8 cellular contexts compared by ENCODE assay signal in genomic region chr1:226111109-226111864, GRCh38. TPM values are rescaled to one million over a fixed set of nuclear protein-coding genes. Genes with fewer than 3 reads are reported as not detected.
A peak's percentile ranks its signal among the peaks of the same experiment; 100 is the strongest.
DNase-seq lines count a peak whose midpoint lies in the region; ATAC-seq and TF ChIP-seq lines count a peak whose summit lies in the region.

No MANE protein-coding gene starts in this region.

- no peak overlapping the region for H3K27ac ChIP-seq in CD8-positive, alpha-beta T cell (ENCODE audit: low read depth, low read length)
- H3K27ac ChIP-seq in dorsolateral prefrontal cortex = peak overlapping the region; percentile 84 to 99 (median 98)

- intact Hi-C loops in CD8-positive, alpha-beta T cell (cut with DNase I, micrococcal nuclease) = loop anchor here (2.0 kb wide), 2 partner anchors 46 to 50 kb away; no protein-coding TSS in a partner anchor
- intact Hi-C loops in dorsolateral prefrontal cortex (cut with DNase I) = no loop called here

- peak overlapping the region; percentile 80 for H3K27ac Mint-ChIP-seq in CD8-positive, alpha-beta T cell
- H3K27ac Mint-ChIP-seq in neural crest cell (ENCODE audit: unreplicated experiment) = no peak overlapping the region

- CTCF ChIA-PET in CD8-positive, alpha-beta T cell (lab: Charles Lee) = interaction anchor here (0.6 to 3.8 kb wide), 8 partner anchors 8 to 222 kb away, joined by 3 to 27 read pairs (median 4); no protein-coding TSS in a partner anchor

- TF ChIP-seq CTCF in CD8-positive, alpha-beta T cell (IDR thresholded peaks at IDR 0.05) = no peak
- TF ChIP-seq CTCF in dorsolateral prefrontal cortex (IDR thresholded peaks at IDR 0.05 in 54 of 56, conservative IDR thresholded peaks at IDR 0.05 in 2 of 56; ENCODE audit: low read depth in 1 of 56, partially characterized antibody in 56 of 56) = no peak
- TF ChIP-seq CTCF in neural crest cell (conservative IDR thresholded peaks at IDR 0.05) = no peak

- H3K36me3 Mint-ChIP-seq in CD8-positive, alpha-beta T cell = no peaks in the 10 kb centered on the region
- no peaks in the 10 kb centered on the region for H3K36me3 Mint-ChIP-seq in neural crest cell (ENCODE audit: low read depth)

- POLR2A ChIA-PET in CD8-positive, alpha-beta T cell (lab: Charles Lee) = interaction anchor here (0.5 to 3.3 kb wide), 6 partner anchors 9 to 666 kb away, joined by 3 to 20 read pairs (median 4); partner anchors contain the start of gene H3-3A

- peaks cover 18% of the 10 kb centered on the region for H3K4me1 Mint-ChIP-seq in CD8-positive, alpha-beta T cell (ENCODE audit: low read depth)
- H3K4me1 Mint-ChIP-seq in neural crest cell = peaks cover 30% of the 10 kb centered on the region

- H3K4me3 ChIP-seq in CD8-positive, alpha-beta T cell (ENCODE audit: low read depth, low read length) = peak overlapping the region; percentile 63
- peak overlapping the region; percentile 59 to 93 (median 73) for H3K4me3 ChIP-seq in dorsolateral prefrontal cortex

- peak overlapping the region; percentile 69 for H3K4me3 Mint-ChIP-seq in CD8-positive, alpha-beta T cell
- peak overlapping the region; percentile 81 for H3K4me3 Mint-ChIP-seq in neural crest cell

- no peaks in the 10 kb centered on the region for H3K9me3 Mint-ChIP-seq in CD8-positive, alpha-beta T cell
- H3K9me3 Mint-ChIP-seq in neural crest cell = no peaks in the 10 kb centered on the region

- no peaks in the 10 kb centered on the region for H3K27me3 ChIP-seq in CD8-positive, alpha-beta T cell (ENCODE audit: insufficient read depth, low read length)
- H3K27me3 ChIP-seq in dorsolateral prefrontal cortex = no peaks in the 10 kb centered on the region

- DNase-seq in CD8-positive, alpha-beta T cell = no peak
- DNase-seq in NCI-H146 treated with DMSO at 0.1 percent for 48 hours (lab: John Stamatoyannopoulos, UW; ENCODE audit: unreplicated experiment) (peak; percentile 43), dorsolateral prefrontal cortex (no peak), neural crest cell (ENCODE audit: low read depth, low spot score) (no peak), NCI-H2227 (lab: John Stamatoyannopoulos, UW; ENCODE audit: unreplicated experiment) (no peak), D341Med (ENCODE audit: low spot score) (no peak), HuH-7 (ENCODE audit: low spot score) (no peak)

- no peaks in the 10 kb centered on the region for H3K36me3 ChIP-seq in CD8-positive, alpha-beta T cell (ENCODE audit: insufficient read depth, low read length)

- ATAC-seq in CD8-positive, alpha-beta T cell = no peak
- ATAC-seq in GM21529 (IDR thresholded peaks at IDR 0.05; ENCODE audit: unreplicated experiment) = no peak

- no peaks in the 10 kb centered on the region for H3K27me3 Mint-ChIP-seq in CD8-positive, alpha-beta T cell (ENCODE audit: low read depth)
- H3K27me3 Mint-ChIP-seq in neural crest cell (ENCODE audit: low read depth) = no peaks in the 10 kb centered on the region

- no peaks in the 10 kb centered on the region for H3K9me3 ChIP-seq in CD8-positive, alpha-beta T cell (ENCODE audit: low read length)

- H3K4me1 ChIP-seq in CD8-positive, alpha-beta T cell (ENCODE audit: insufficient read depth, low read length) = peaks cover 11% of the 10 kb centered on the region

RNA-seq across cellular contexts. Expression of gene H3-3A, which starts 48.8 kb away (rescaled TPM):
- 100 to 1,000 TPM; 439 to 447 TPM for total RNA-seq in CD8-positive, alpha-beta T cell
- total RNA-seq in dorsolateral prefrontal cortex (100 to 1,000 TPM; 134 to 298 (median 177) TPM), neural crest cell (991 and 1,004 TPM in 2 replicates)

Comparison
In these comparisons a context has a peak if more than half of its experiments do, and no peak if none do; other contexts are left out.
1. intact Hi-C loops: an anchor here in CD8-positive, alpha-beta T cell (2.0 kb wide); none called in dorsolateral prefrontal cortex.